22 cellular contexts compared by ENCODE assay signal in genomic region chr10:7417807-7418206, GRCh38. TPM values are rescaled to one million over a fixed set of nuclear protein-coding genes. Genes with fewer than 3 reads are reported as not detected.
DNase-seq lines count a peak whose midpoint lies in the region; ATAC-seq and TF ChIP-seq lines count a peak whose summit lies in the region.
"Had no signal": no experiment of that assay in that cellular context is flagged by ENCODE, and none has a peak within 500 bp of the region (broad histone marks: within the 10 kb centered on the region; RNA-seq: fewer than 3 reads in every experiment).

No MANE protein-coding gene starts in this region.

- no peak overlapping the region for H2BK15ac ChIP-seq in neuronal stem cell (ENCODE audit: low read length)

- H3K27ac ChIP-seq in DND-41 (ENCODE audit: low read length) (peak overlapping the region; percentile 7; the same call in 1 of the 2 replicates), neuronal stem cell (replicated peaks; ENCODE audit: low read length) (no peak overlapping the region)
- H3K27ac ChIP-seq in naive thymus-derived CD4-positive, alpha-beta T cell (ENCODE audit: low read depth, low read length), result no peak overlapping the region
- H3K27ac ChIP-seq: adrenal gland, hepatocyte, psoas muscle, RWPE1, uterus had no signal

- H3K79me2 ChIP-seq in DND-41 (ENCODE audit: insufficient read depth, low read length), result no peaks in the 10 kb centered on the region
- H3K79me2 ChIP-seq: hepatocyte had no signal

- CTCF ChIA-PET in activated CD4-positive, alpha-beta memory T cell treated with anti-CD3 and anti-CD28 coated beads, Interleukin-2, amount 10 ng/mL, durations not matched to agents 7 days and 5 days (lab: Charles Lee), result interaction anchor here (0.8 to 7.2 kb wide), 8 partner anchors 19 to 748 kb away, joined by 3 to 56 read pairs (median 5); no protein-coding TSS in a partner anchor
- CTCF ChIA-PET in activated CD4-positive, alpha-beta memory T cell treated with anti-CD3 and anti-CD28 coated beads for 36 hours (lab: Charles Lee), result interaction anchor here (0.7 to 7.4 kb wide), 8 partner anchors 10 to 875 kb away, joined by 3 to 99 read pairs (median 3); no protein-coding TSS in a partner anchor
- CTCF ChIA-PET in naive thymus-derived CD4-positive, alpha-beta T cell (lab: Charles Lee), result interaction anchor here (0.7 to 6.2 kb wide), 10 partner anchors 28 to 501 kb away, joined by 3 to 77 read pairs (median 5); no protein-coding TSS in a partner anchor

- no peak overlapping the region for H2AK5ac ChIP-seq in neuronal stem cell (ENCODE audit: low read depth, low read length)

- no peak overlapping the region for H2BK120ac ChIP-seq in neuronal stem cell (ENCODE audit: low read depth, low read length)

- H3K14ac ChIP-seq in neuronal stem cell (ENCODE audit: low read length), result no peak overlapping the region

- H3K36me3 ChIP-seq in DND-41 (ENCODE audit: insufficient read depth, low read length) (no peaks in the 10 kb centered on the region), neuronal stem cell (replicated peaks in 1 of 2; ENCODE audit: control insufficient read depth in 2 of 2, insufficient read depth in 2 of 2, low read length in 2 of 2) (no peaks in the 10 kb centered on the region)
- H3K36me3 ChIP-seq in naive thymus-derived CD4-positive, alpha-beta T cell (ENCODE audit: control insufficient read depth in 2 of 3, insufficient read depth in 3 of 3, low read length in 3 of 3), result no peaks in the 10 kb centered on the region
- H3K36me3 ChIP-seq: adrenal gland, uterus had no signal

- no peak overlapping the region for H3K4me3 Mint-ChIP-seq in activated CD4-positive, alpha-beta memory T cell treated with anti-CD3 and anti-CD28 coated beads, Interleukin-2, amount 10 ng/mL, durations not matched to agents 7 days and 5 days
- no peak overlapping the region for H3K4me3 Mint-ChIP-seq in activated CD4-positive, alpha-beta memory T cell treated with anti-CD3 and anti-CD28 coated beads for 36 hours
- H3K4me3 Mint-ChIP-seq in T-helper 1 cell treated with Interleukin-12 subunit alpha and Interleukin-12 subunit beta and Interleukin-4 antibody, amounts not matched to agents 30 μg/mL and 1 μg/mL, for 36 hours, result peak overlapping the region; percentile 43
- H3K4me3 Mint-ChIP-seq in naive thymus-derived CD4-positive, alpha-beta T cell, result peak overlapping the region in 1 of 10 donors; percentile 35
- H3K4me3 Mint-ChIP-seq: T-helper 2 cell treated with Interferon-gamma antibody and Interleukin-4, amounts not matched to agents 5 μg/mL and 100 μg/mL, for 36 hours had no signal

- POLR2A ChIA-PET in activated CD4-positive, alpha-beta memory T cell treated with anti-CD3 and anti-CD28 coated beads, Interleukin-2, amount 10 ng/mL, durations not matched to agents 7 days and 5 days (lab: Charles Lee), result no interaction called here
- POLR2A ChIA-PET in activated CD4-positive, alpha-beta memory T cell treated with anti-CD3 and anti-CD28 coated beads for 36 hours (lab: Charles Lee), result no interaction called here
- POLR2A ChIA-PET in naive thymus-derived CD4-positive, alpha-beta T cell (lab: Charles Lee), result no interaction called here

- ATAC-seq in DND-41 (ENCODE audit: insufficient read depth, low read depth) (peak; percentile 67), HG02885 (IDR thresholded peaks at IDR 0.05; ENCODE audit: poor library complexity, unreplicated experiment) (no peak)
- ATAC-seq in naive thymus-derived CD4-positive, alpha-beta T cell, result peak; percentile 40
- ATAC-seq: psoas muscle, SK-N-SH treated with all-trans-retinoic acid at 6 μM for 48 hours had no signal

- H3K9me3 Mint-ChIP-seq in activated CD4-positive, alpha-beta memory T cell treated with anti-CD3 and anti-CD28 coated beads, Interleukin-2, amount 10 ng/mL, durations not matched to agents 7 days and 5 days, result no peaks in the 10 kb centered on the region
- no peaks in the 10 kb centered on the region for H3K9me3 Mint-ChIP-seq in activated CD4-positive, alpha-beta memory T cell treated with anti-CD3 and anti-CD28 coated beads for 36 hours
- H3K9me3 Mint-ChIP-seq in T-helper 1 cell treated with Interleukin-12 subunit alpha and Interleukin-12 subunit beta and Interleukin-4 antibody, amounts not matched to agents 30 μg/mL and 1 μg/mL, for 36 hours, result no peaks in the 10 kb centered on the region
- H3K9me3 Mint-ChIP-seq in naive thymus-derived CD4-positive, alpha-beta T cell, result peaks cover 0 to 3% (median 0%) of the 10 kb centered on the region in 11 donors
- H3K9me3 Mint-ChIP-seq: T-helper 2 cell treated with Interferon-gamma antibody and Interleukin-4, amounts not matched to agents 5 μg/mL and 100 μg/mL, for 36 hours had no signal

- H2AFZ ChIP-seq in DND-41 (ENCODE audit: low read depth, low read length) (peak overlapping the region; percentile 21; the same call in 1 of the 2 replicates), neuronal stem cell (ENCODE audit: low read length) (no peak overlapping the region)
- H2AFZ ChIP-seq: hepatocyte had no signal

- H2BK12ac ChIP-seq in neuronal stem cell (ENCODE audit: low read length), result no peak overlapping the region

- H3K4me2 ChIP-seq in DND-41 (ENCODE audit: insufficient read depth, low read length) (peak overlapping the region; percentile 6; the same call in 1 of the 2 replicates), neuronal stem cell (ENCODE audit: insufficient read depth, low read length, poor library complexity, severe bottlenecking) (no peak overlapping the region)
- H3K4me2 ChIP-seq: hepatocyte had no signal

- peaks cover 20% of the 10 kb centered on the region for H3K4me1 Mint-ChIP-seq in activated CD4-positive, alpha-beta memory T cell treated with anti-CD3 and anti-CD28 coated beads, Interleukin-2, amount 10 ng/mL, durations not matched to agents 7 days and 5 days
- peaks cover 10% of the 10 kb centered on the region for H3K4me1 Mint-ChIP-seq in activated CD4-positive, alpha-beta memory T cell treated with anti-CD3 and anti-CD28 coated beads for 36 hours (ENCODE audit: low read depth)
- peaks cover 21% of the 10 kb centered on the region for H3K4me1 Mint-ChIP-seq in T-helper 1 cell treated with Interleukin-12 subunit alpha and Interleukin-12 subunit beta and Interleukin-4 antibody, amounts not matched to agents 30 μg/mL and 1 μg/mL, for 36 hours (ENCODE audit: low read depth)
- peaks cover 8 to 30% (median 21%) of the 10 kb centered on the region in 7 donors for H3K4me1 Mint-ChIP-seq in naive thymus-derived CD4-positive, alpha-beta T cell

- H2BK5ac ChIP-seq in neuronal stem cell (ENCODE audit: low read length), result no peak overlapping the region

- H3K4ac ChIP-seq in neuronal stem cell (ENCODE audit: low read length), result no peak overlapping the region

- no peak for TF ChIP-seq CTCF in DND-41 (IDR thresholded peaks at IDR 0.05; ENCODE audit: borderline replicate concordance, extremely low read depth, low read length, poor library complexity, severe bottlenecking)

- H3K18ac ChIP-seq in neuronal stem cell (ENCODE audit: low read length), result no peak overlapping the region

- DNase-seq in activated CD4-positive, alpha-beta memory T cell treated with anti-CD3 and anti-CD28 coated beads, Interleukin-2, amount 10 ng/mL, durations not matched to agents 7 days and 5 days, result no peak
- DNase-seq in activated CD4-positive, alpha-beta memory T cell treated with anti-CD3 and anti-CD28 coated beads for 36 hours, result no peak
- DNase-seq in DND-41 (no peak), neuronal stem cell (ENCODE audit: low spot score) (no peak), NCI-H446 treated with DMSO at 0.1 percent for 48 hours (lab: John Stamatoyannopoulos, UW) (no peak)
- DNase-seq in naive thymus-derived CD4-positive, alpha-beta T cell, result peak in 1 of 9 donors; percentile 14
- DNase-seq: adrenal gland; Calu3; effector memory CD4-positive, alpha-beta T cell; H7; NCI-H1694; NCI-H2171 treated with DMSO at 0.1 percent for 48 hours; NCI-H526 treated with DMSO at 0.1 percent for 48 hours; nucleus accumbens; psoas muscle; uterus had no signal

- no peak overlapping the region for H3K23ac ChIP-seq in neuronal stem cell (ENCODE audit: low read depth, low read length, poor library complexity)

- no peak overlapping the region for H4K91ac ChIP-seq in neuronal stem cell (ENCODE audit: low read depth, low read length, poor library complexity)

- H3K27ac Mint-ChIP-seq in activated CD4-positive, alpha-beta memory T cell treated with anti-CD3 and anti-CD28 coated beads, Interleukin-2, amount 10 ng/mL, durations not matched to agents 7 days and 5 days, result peak overlapping the region; percentile 34
- H3K27ac Mint-ChIP-seq in activated CD4-positive, alpha-beta memory T cell treated with anti-CD3 and anti-CD28 coated beads for 36 hours, result no peak overlapping the region
- peak overlapping the region; percentile 56 for H3K27ac Mint-ChIP-seq in T-helper 1 cell treated with Interleukin-12 subunit alpha and Interleukin-12 subunit beta and Interleukin-4 antibody, amounts not matched to agents 30 μg/mL and 1 μg/mL, for 36 hours
- peak overlapping the region in 6 of 9 donors; percentile 1 to 80 (median 10) for H3K27ac Mint-ChIP-seq in naive thymus-derived CD4-positive, alpha-beta T cell
- H3K27ac Mint-ChIP-seq: T-helper 2 cell treated with Interferon-gamma antibody and Interleukin-4, amounts not matched to agents 5 μg/mL and 100 μg/mL, for 36 hours had no signal

- peaks cover 39% of the 10 kb centered on the region for H3K27me3 Mint-ChIP-seq in activated CD4-positive, alpha-beta memory T cell treated with anti-CD3 and anti-CD28 coated beads, Interleukin-2, amount 10 ng/mL, durations not matched to agents 7 days and 5 days
- H3K27me3 Mint-ChIP-seq in activated CD4-positive, alpha-beta memory T cell treated with anti-CD3 and anti-CD28 coated beads for 36 hours, result peaks cover 5% of the 10 kb centered on the region
- peaks cover 27% of the 10 kb centered on the region for H3K27me3 Mint-ChIP-seq in T-helper 1 cell treated with Interleukin-12 subunit alpha and Interleukin-12 subunit beta and Interleukin-4 antibody, amounts not matched to agents 30 μg/mL and 1 μg/mL, for 36 hours (ENCODE audit: low read depth)
- H3K27me3 Mint-ChIP-seq in naive thymus-derived CD4-positive, alpha-beta T cell, result peaks cover 0 to 29% (median 0%) of the 10 kb centered on the region in 5 donors

- H3K9me3 ChIP-seq in DND-41 (ENCODE audit: insufficient read depth, low read length, severe bottlenecking), result no peaks in the 10 kb centered on the region
- H3K9me3 ChIP-seq in naive thymus-derived CD4-positive, alpha-beta T cell (ENCODE audit: control insufficient read depth in 2 of 3, low read length in 3 of 3), result no peaks in the 10 kb centered on the region
- no peaks in the 10 kb centered on the region for H3K9me3 ChIP-seq in neuronal stem cell (replicated peaks in 1 of 2; ENCODE audit: control insufficient read depth in 2 of 2, insufficient read depth in 1 of 2, low read depth in 1 of 2, low read length in 2 of 2)
- H3K9me3 ChIP-seq: adrenal gland, psoas muscle, uterus had no signal

- H3K4me1 ChIP-seq in DND-41 (ENCODE audit: insufficient read depth, low read length), result peaks cover 19% of the 10 kb centered on the region
- peaks cover 0 to 4% of the 10 kb centered on the region in 2 donors for H3K4me1 ChIP-seq in naive thymus-derived CD4-positive, alpha-beta T cell (ENCODE audit: control insufficient read depth in 2 of 2, insufficient read depth in 2 of 2, low read length in 2 of 2)
- peaks cover 0 to 3% of the 10 kb centered on the region in 2 donors for H3K4me1 ChIP-seq in neuronal stem cell (ENCODE audit: control insufficient read depth in 2 of 2, insufficient read depth in 1 of 2, low read depth in 1 of 2, low read length in 2 of 2)
- H3K4me1 ChIP-seq: psoas muscle, uterus had no signal

- H3K4me3 ChIP-seq in DND-41 (ENCODE audit: low read depth in 1 of 2, low read length in 2 of 2) (no peak overlapping the region), neuronal stem cell (ENCODE audit: low read length in 2 of 2) (no peak overlapping the region)
- H3K4me3 ChIP-seq in naive thymus-derived CD4-positive, alpha-beta T cell (ENCODE audit: low read length), result no peak overlapping the region
- H3K4me3 ChIP-seq: adrenal gland, hepatocyte, psoas muscle, uterus had no signal

- H3K27me3 ChIP-seq in DND-41 (ENCODE audit: insufficient read depth, low read length, poor library complexity) (no peaks in the 10 kb centered on the region), neuronal stem cell (ENCODE audit: control insufficient read depth in 3 of 3, insufficient read depth in 3 of 3, low read depth in 1 of 3, low read length in 3 of 3) (peaks cover 2 to 43% (median 10%) of the 10 kb centered on the region in 3 experiments)
- H3K27me3 ChIP-seq in naive thymus-derived CD4-positive, alpha-beta T cell (ENCODE audit: control insufficient read depth in 2 of 2, insufficient read depth in 2 of 2, low read length in 2 of 2), result no peaks in the 10 kb centered on the region
- H3K27me3 ChIP-seq: adrenal gland had no signal

- WGBS in neuronal stem cell (ENCODE audit: extremely low coverage in 2 of 2, insufficient read length in 2 of 2, insufficient replicate concordance in 1 of 2), 2 donors, result no CpG with 5 or more reads among the region's 1 CpG

- H4K20me1 ChIP-seq in DND-41 (ENCODE audit: insufficient read depth, low read length), result no peaks in the 10 kb centered on the region

- no peak overlapping the region for H4K8ac ChIP-seq in neuronal stem cell (ENCODE audit: low read depth, low read length)

- H3K79me1 ChIP-seq in neuronal stem cell (ENCODE audit: low read depth, low read length), result no peaks in the 10 kb centered on the region

- intact Hi-C loops in activated CD4-positive, alpha-beta memory T cell treated with anti-CD3 and anti-CD28 coated beads for 36 hours (cut with micrococcal nuclease), result loop anchor here (1.0 to 10.0 kb wide), 5 partner anchors 267 to 743 kb away; no protein-coding TSS in a partner anchor
- intact Hi-C loops in naive thymus-derived CD4-positive, alpha-beta T cell (cut with micrococcal nuclease), result loop anchor here (1.0 to 10.0 kb wide), 11 partner anchors 158 to 1884 kb away; no protein-coding TSS in a partner anchor

- H3K9ac ChIP-seq in DND-41 (ENCODE audit: low read depth, low read length) (no peak overlapping the region), neuronal stem cell (ENCODE audit: low read depth, low read length, poor library complexity) (no peak overlapping the region)

- no peaks in the 10 kb centered on the region for H3K36me3 Mint-ChIP-seq in activated CD4-positive, alpha-beta memory T cell treated with anti-CD3 and anti-CD28 coated beads, Interleukin-2, amount 10 ng/mL, durations not matched to agents 7 days and 5 days (ENCODE audit: low read depth)
- no peaks in the 10 kb centered on the region for H3K36me3 Mint-ChIP-seq in activated CD4-positive, alpha-beta memory T cell treated with anti-CD3 and anti-CD28 coated beads for 36 hours
- H3K36me3 Mint-ChIP-seq in T-helper 1 cell treated with Interleukin-12 subunit alpha and Interleukin-12 subunit beta and Interleukin-4 antibody, amounts not matched to agents 30 μg/mL and 1 μg/mL, for 36 hours (ENCODE audit: low read depth), result peaks cover 3% of the 10 kb centered on the region
- H3K36me3 Mint-ChIP-seq in naive thymus-derived CD4-positive, alpha-beta T cell, result peaks cover 0 to 4% (median 0%) of the 10 kb centered on the region in 5 donors

RNA-seq across cellular contexts. Expression of gene SFMBT2, which starts 7.0 kb away (rescaled TPM):
- 10 to 100 TPM; 25.8 to 27.0 TPM for total RNA-seq in activated CD4-positive, alpha-beta memory T cell treated with anti-CD3 and anti-CD28 coated beads, Interleukin-2, amount 10 ng/mL, durations not matched to agents 7 days and 5 days
- total RNA-seq in activated CD4-positive, alpha-beta memory T cell treated with anti-CD3 and anti-CD28 coated beads for 36 hours, result 10 to 100 TPM; 12.8 to 15.4 TPM
- total RNA-seq in naive thymus-derived CD4-positive, alpha-beta T cell, result 10 to 100 TPM; 38.6 to 50.9 (median 40.9) TPM
- 1 to 10 TPM; 7.4 to 8.1 TPM for polyA plus RNA-seq in naive thymus-derived CD4-positive, alpha-beta T cell
- 1.8 TPM for polyA plus RNA-seq in neuronal stem cell (2013, experiment 1 of 2)
- polyA plus RNA-seq in neuronal stem cell (2013, experiment 2 of 2), result 1.7 TPM
